ENCODE assay signal across 20 cellular contexts in the genomic region with DNA sequence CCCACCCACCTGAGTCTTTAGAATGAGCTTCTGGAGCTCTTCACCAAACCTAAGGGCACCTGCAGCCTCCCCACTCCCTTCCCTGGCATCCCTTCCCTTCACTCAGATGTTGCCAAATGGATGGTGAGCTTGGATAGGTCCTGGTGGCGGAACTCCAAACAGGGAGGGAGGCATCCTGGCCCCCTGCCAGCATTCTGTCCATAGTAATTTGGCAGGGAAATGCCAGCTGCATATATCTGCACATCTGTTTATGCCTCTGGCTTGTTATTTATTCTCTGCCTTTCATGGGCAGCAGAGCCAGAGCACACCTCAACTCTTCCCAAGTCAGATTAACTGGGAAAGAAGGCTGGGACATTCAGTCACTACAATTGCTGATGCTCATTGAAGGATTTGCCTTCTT. TPM values are rescaled to one million over a fixed set of nuclear protein-coding genes. Genes with fewer than 3 reads are reported as not detected.
A peak's percentile ranks its signal among the peaks of the same experiment; 100 is the strongest.
DNase-seq lines count a peak whose midpoint lies in the region; ATAC-seq and TF ChIP-seq lines count a peak whose summit lies in the region.
"Had no signal": no experiment of that assay in that cellular context is flagged by ENCODE, and none has a peak within 500 bp of the region (broad histone marks: within the 10 kb centered on the region; RNA-seq: fewer than 3 reads in every experiment).

No MANE protein-coding gene starts in this region.

- H3K9me3 ChIP-seq in MG63: no peaks in the 10 kb centered on the region
- H3K9me3 ChIP-seq: SJCRH30 had no signal

- H3K36me3 ChIP-seq in MG63: no peaks in the 10 kb centered on the region
- H3K36me3 ChIP-seq: SJCRH30 had no signal

- peaks cover 9% of the 10 kb centered on the region; the same call in 1 of the 2 replicates for H3K27me3 ChIP-seq in MG63

- ATAC-seq in SK-N-SH treated with all-trans-retinoic acid at 6 μM for 48 hours (no peak; the same call in 2 of the 3 replicates), GM19351 (IDR thresholded peaks at IDR 0.05; ENCODE audit: unreplicated experiment) (no peak)
- ATAC-seq: Right ventricle myocardium inferior had no signal

- DNase-seq in NCI-H2171 treated with DMSO at 0.1 percent for 48 hours (lab: John Stamatoyannopoulos, UW): peak; percentile 23
- no peak for DNase-seq in NCI-H2171 (lab: John Stamatoyannopoulos, UW)
- DNase-seq in MG63: peak; percentile 15
- peak; percentile 56 for DNase-seq in NCI-H1694 treated with DMSO at 0.1 percent for 48 hours (lab: John Stamatoyannopoulos, UW)
- DNase-seq in NCI-H1417 treated with DMSO at 0.1 percent for 48 hours (lab: John Stamatoyannopoulos, UW): no peak
- DNase-seq: CD4-positive, CD25-positive, alpha-beta regulatory T cell; DND-41; HCEC 1CT; NCI-H1048; NCI-H1436 treated with DMSO at 0.1 percent for 48 hours; NCI-H2107; NCI-H774; PC-9; T-helper 1 cell had no signal

- H3K4me3 ChIP-seq in MG63: no peak overlapping the region
- H3K4me3 ChIP-seq: PC-9, SJCRH30 had no signal

TF ChIP-seq in SK-N-SH treated with all-trans-retinoic acid at 6 μM for 48 hours, 23 proteins besides CTCF, POLR2A, EP300 and RAD21:
- TF ChIP-seq TCF4 (CRISPR knock-in tag; IDR thresholded peaks at IDR 0.05; ENCODE audit: borderline replicate concordance) (peak; percentile 16; the same call in 1 of the 2 replicates), ZNF565 (CRISPR knock-in tag; conservative IDR thresholded peaks at IDR 0.05; ENCODE audit: low read depth) (no peak)

RNA-seq across cellular contexts. Expression of a gene that starts 18.1 kb away (rescaled TPM):
- 27.7 and 54.4 TPM in 2 replicates for total RNA-seq in MG63 (2014; rRNA removed; shearing (Covaris generic); ENCODE audit: low replicate concordance)
- total RNA-seq: CD4-positive, CD25-positive, alpha-beta regulatory T cell had no signal

RNA-seq across cellular contexts. Expression of a gene that starts 48.8 kb away (rescaled TPM):
- 27.4 and 38.5 TPM in 2 replicates for total RNA-seq in MG63 (2014; rRNA removed; shearing (Covaris generic); ENCODE audit: low replicate concordance)

RNA-seq across cellular contexts. Expression of a gene that starts 48.9 kb away (rescaled TPM):
- 1.4 and 2.5 TPM in 2 replicates for total RNA-seq in MG63 (2014; rRNA removed; shearing (Covaris generic); ENCODE audit: low replicate concordance)

RNA-seq across cellular contexts. Expression of a gene that starts 51.2 kb away (rescaled TPM):
- not detected in 2 replicates for total RNA-seq in MG63 (2014; rRNA removed; shearing (Covaris generic); ENCODE audit: low replicate concordance)
- total RNA-seq: CD4-positive, CD25-positive, alpha-beta regulatory T cell; H1; PC-9; Right ventricle myocardium inferior; RPMI7951; SJCRH30 had no signal

Comparison
In these comparisons a context has a peak if more than half of its experiments do, and no peak if none do; other contexts are left out.
1. DNase-seq: peak in NCI-H2171 treated with DMSO at 0.1 percent for 48 hours (single experiment), MG63 (single experiment) and NCI-H1694 treated with DMSO at 0.1 percent for 48 hours (single experiment); none in NCI-H2171 (single experiment) and NCI-H1417 treated with DMSO at 0.1 percent for 48 hours (single experiment).